In the genomic region with DNA sequence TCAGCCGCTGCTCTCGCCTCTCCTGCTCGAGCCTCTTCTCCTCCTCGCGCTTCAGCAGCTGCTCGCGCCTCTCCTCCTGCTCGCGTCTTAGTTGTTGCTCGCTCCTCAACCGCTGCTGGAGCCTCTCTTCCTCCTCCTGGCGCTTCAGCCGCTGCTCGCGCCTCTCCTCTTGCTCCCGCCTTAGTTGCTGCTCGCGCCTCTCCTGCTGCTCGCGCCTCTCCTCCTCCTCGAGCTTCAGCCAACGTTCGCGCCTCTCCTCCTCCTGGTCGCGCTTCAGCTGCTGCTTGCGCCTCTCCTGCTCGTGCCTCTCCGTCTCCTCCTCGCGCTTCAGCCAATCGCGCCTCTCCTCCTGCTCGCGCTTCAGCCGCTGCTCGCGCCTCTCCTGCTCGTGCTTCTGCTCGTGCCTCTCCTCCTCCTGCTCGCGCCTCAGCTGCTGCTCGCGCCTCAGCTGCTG, we compare ENCODE assay signal across 8 cellular contexts.
DNase-seq lines count a peak whose midpoint lies in the region; ATAC-seq and TF ChIP-seq lines count a peak whose summit lies in the region.

No MANE protein-coding gene starts in this region.

- H3K4me3 ChIP-seq in HFF-Myc (replicated peaks; ENCODE audit: low read depth, low read length) = peak overlapping the region; percentile 27
- H3K4me3 ChIP-seq in retinal pigment epithelial cell (ENCODE audit: low read length) = peak overlapping the region; percentile 41

- no peak for ATAC-seq in GM18909 (IDR thresholded peaks at IDR 0.05; ENCODE audit: poor library complexity, unreplicated experiment)

- TF ChIP-seq CTCF in HFF-Myc (IDR thresholded peaks at IDR 0.05; ENCODE audit: low read depth, low read length, missing control alignments) (no peak), retinal pigment epithelial cell (conservative IDR thresholded peaks at IDR 0.05; ENCODE audit: low read depth, low read length) (no peak)

- DNase-seq in AG20443 (ENCODE audit: low spot score) (peak; percentile 22), HFF-Myc (ENCODE audit: extremely low read depth, low read depth) (no peak), SW480 (ENCODE audit: low spot score) (peak; percentile 48), fibroblast of peridontal ligament (ENCODE audit: extremely low read depth) (peak; percentile 31), retinal pigment epithelial cell (ENCODE audit: low read depth) (no peak), GOT3 (lab: John Stamatoyannopoulos, UW) (no peak), cerebellar nuclear complex (lab: John Stamatoyannopoulos, UW) (no peak)

Comparison
In these comparisons a context has a peak if more than half of its experiments do, and no peak if none do; other contexts are left out.
1. DNase-seq: peak in AG20443 (single experiment), SW480 (single experiment) and fibroblast of peridontal ligament (single experiment); none in HFF-Myc (single experiment), retinal pigment epithelial cell (single experiment), GOT3 (single experiment) and cerebellar nuclear complex (0 of 2).